Comparison of ENCODE assay signal across 10 cellular contexts in genomic region chr2:89833116-89833779, GRCh38.
DNase-seq lines count a peak whose midpoint lies in the region; ATAC-seq and TF ChIP-seq lines count a peak whose summit lies in the region.
"Had no signal": no experiment of that assay in that cellular context is flagged by ENCODE, and none has a peak within 500 bp of the region (broad histone marks: within the 10 kb centered on the region; RNA-seq: fewer than 3 reads in every experiment).

No MANE protein-coding gene starts in this region.

- no peaks in the 10 kb centered on the region for H3K4me1 ChIP-seq in CD4-positive, CD25-positive, alpha-beta regulatory T cell (ENCODE audit: control insufficient read depth, insufficient read depth, low read length, poor library complexity, severe bottlenecking)
- H3K4me1 ChIP-seq in foreskin keratinocyte (no peaks in the 10 kb centered on the region), uterus (no peaks in the 10 kb centered on the region)
- H3K4me1 ChIP-seq in CD8-positive, alpha-beta T cell (ENCODE audit: insufficient read depth, low read length) = no peaks in the 10 kb centered on the region

- DNase-seq in CD4-positive, CD25-positive, alpha-beta regulatory T cell = no peak
- no peak for DNase-seq in foreskin keratinocyte
- DNase-seq in amygdala (lab: John Stamatoyannopoulos, UW) = no peak
- DNase-seq in uterus = no peak
- no peak for DNase-seq in activated naive CD4-positive, alpha-beta T cell (lab: John Stamatoyannopoulos, UW)
- no peak for DNase-seq in CD8-positive, alpha-beta T cell
- DNase-seq: activated gamma-delta T cell treated with Interleukin-2 at 50 U/mL for 16 hours, NCI-H1092 had no signal

- H3K4me3 ChIP-seq in CD4-positive, CD25-positive, alpha-beta regulatory T cell (ENCODE audit: low read depth, low read length) = no peak overlapping the region
- H3K4me3 ChIP-seq in uterus = no peak overlapping the region
- no peak overlapping the region for H3K4me3 ChIP-seq in CD8-positive, alpha-beta T cell (ENCODE audit: low read depth, low read length)

- CTCF ChIA-PET in CD8-positive, alpha-beta T cell (lab: Charles Lee) = no interaction called here

- peaks cover 5 to 42% (median 20%) of the 10 kb centered on the region in 7 donors for H3K9me3 Mint-ChIP-seq in CD4-positive, CD25-positive, alpha-beta regulatory T cell
- peaks cover 45% of the 10 kb centered on the region for H3K9me3 Mint-ChIP-seq in CD8-positive, alpha-beta T cell

- no peak overlapping the region for H3K27ac ChIP-seq in CD4-positive, CD25-positive, alpha-beta regulatory T cell (ENCODE audit: insufficient read depth, low read length, poor library complexity, severe bottlenecking)
- H3K27ac ChIP-seq in foreskin keratinocyte (no peak overlapping the region), uterus (no peak overlapping the region)
- H3K27ac ChIP-seq in CD8-positive, alpha-beta T cell (ENCODE audit: low read depth, low read length) = no peak overlapping the region

- TF ChIP-seq CTCF in foreskin keratinocyte (conservative IDR thresholded peaks at IDR 0.05) (no peak), uterus (IDR thresholded peaks at IDR 0.05) (no peak)
- TF ChIP-seq CTCF in CD8-positive, alpha-beta T cell (IDR thresholded peaks at IDR 0.05) = no peak

- H3K36me3 Mint-ChIP-seq in CD4-positive, CD25-positive, alpha-beta regulatory T cell = peaks cover 23% of the 10 kb centered on the region
- peaks cover 22% of the 10 kb centered on the region for H3K36me3 Mint-ChIP-seq in CD8-positive, alpha-beta T cell

- peak; percentile 49 to 57 for ATAC-seq in CD4-positive, CD25-positive, alpha-beta regulatory T cell (ENCODE audit: low read depth in 2 of 2)
- ATAC-seq in GM21390 (IDR thresholded peaks at IDR 0.05; ENCODE audit: unreplicated experiment) = peak; percentile 55
- peak; percentile 51 for ATAC-seq in HG03139 (IDR thresholded peaks at IDR 0.05; ENCODE audit: unreplicated experiment)
- ATAC-seq in foreskin keratinocyte = peak; percentile 51
- no peak for ATAC-seq in CD8-positive, alpha-beta T cell

- peaks cover 9 to 33% of the 10 kb centered on the region in 2 experiments for H3K9me3 ChIP-seq in CD4-positive, CD25-positive, alpha-beta regulatory T cell (ENCODE audit: control insufficient read depth in 2 of 2, low read length in 2 of 2)
- H3K9me3 ChIP-seq in uterus = peaks cover 0 to 8% of the 10 kb centered on the region in 2 donors
- peaks cover 21% of the 10 kb centered on the region for H3K9me3 ChIP-seq in CD8-positive, alpha-beta T cell (ENCODE audit: low read length)

- H3K4me3 Mint-ChIP-seq in CD4-positive, CD25-positive, alpha-beta regulatory T cell = no peak overlapping the region
- H3K4me3 Mint-ChIP-seq in CD8-positive, alpha-beta T cell = no peak overlapping the region

- POLR2A ChIA-PET in CD8-positive, alpha-beta T cell (lab: Charles Lee) = no interaction called here

- H3K27me3 Mint-ChIP-seq in CD4-positive, CD25-positive, alpha-beta regulatory T cell = no peaks in the 10 kb centered on the region
- no peaks in the 10 kb centered on the region for H3K27me3 Mint-ChIP-seq in CD8-positive, alpha-beta T cell (ENCODE audit: low read depth)

- H3K27ac Mint-ChIP-seq in CD4-positive, CD25-positive, alpha-beta regulatory T cell = no peak overlapping the region
- no peak overlapping the region for H3K27ac Mint-ChIP-seq in CD8-positive, alpha-beta T cell

- H3K36me3 ChIP-seq in CD4-positive, CD25-positive, alpha-beta regulatory T cell (ENCODE audit: control insufficient read depth, insufficient read depth, low read length) = no peaks in the 10 kb centered on the region
- H3K36me3 ChIP-seq in uterus = no peaks in the 10 kb centered on the region
- no peaks in the 10 kb centered on the region for H3K36me3 ChIP-seq in CD8-positive, alpha-beta T cell (ENCODE audit: insufficient read depth, low read length)

- H3K4me1 Mint-ChIP-seq in CD4-positive, CD25-positive, alpha-beta regulatory T cell = peaks cover 0 to 7% (median 3%) of the 10 kb centered on the region in 4 donors
- H3K4me1 Mint-ChIP-seq in CD8-positive, alpha-beta T cell (ENCODE audit: low read depth) = no peaks in the 10 kb centered on the region

- no peak for TF ChIP-seq POLR2A in uterus (IDR thresholded peaks at IDR 0.05)

- intact Hi-C loops in uterus (cut with DNase I; ENCODE audit: low total_unique reads) = no loop called here
- intact Hi-C loops in CD8-positive, alpha-beta T cell (cut with DNase I, micrococcal nuclease) = no loop called here

- H3K27me3 ChIP-seq in CD4-positive, CD25-positive, alpha-beta regulatory T cell (ENCODE audit: control insufficient read depth, insufficient read depth, low read length) = no peaks in the 10 kb centered on the region
- H3K27me3 ChIP-seq in foreskin keratinocyte = no peaks in the 10 kb centered on the region
- no peaks in the 10 kb centered on the region for H3K27me3 ChIP-seq in uterus
- no peaks in the 10 kb centered on the region for H3K27me3 ChIP-seq in CD8-positive, alpha-beta T cell (ENCODE audit: insufficient read depth, low read length)
